In the genomic region with DNA sequence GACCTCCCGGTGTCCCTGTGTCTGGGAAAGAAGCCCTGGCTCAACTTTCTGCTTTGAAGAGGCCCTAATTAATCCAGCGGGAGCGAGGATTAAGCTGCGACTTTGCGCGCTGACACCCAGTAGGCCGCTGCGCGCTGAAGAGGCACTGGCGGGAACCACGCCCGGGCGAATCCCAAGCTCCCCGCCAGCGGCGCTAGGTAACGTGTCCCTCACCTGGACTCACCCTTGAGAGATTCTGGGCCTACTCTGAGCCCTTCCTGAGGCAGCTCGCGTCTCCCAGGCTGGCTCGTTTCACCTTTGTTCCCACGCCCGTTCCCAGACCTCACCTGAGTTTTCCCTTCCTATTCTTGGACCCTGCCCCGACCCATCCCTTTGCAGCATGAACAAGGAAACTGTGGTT, we compare ENCODE assay signal across 11 cellular contexts. TPM values are rescaled to one million over a fixed set of nuclear protein-coding genes. Genes with fewer than 3 reads are reported as not detected.
A peak's percentile ranks its signal among the peaks of the same experiment; 100 is the strongest.
DNase-seq lines count a peak whose midpoint lies in the region; ATAC-seq and TF ChIP-seq lines count a peak whose summit lies in the region.
"Had no signal": no experiment of that assay in that cellular context is flagged by ENCODE, and none has a peak within 500 bp of the region (broad histone marks: within the 10 kb centered on the region; RNA-seq: fewer than 3 reads in every experiment).

No MANE protein-coding gene starts in this region.

- no peak overlapping the region for H2BK5ac ChIP-seq in trophoblast cell (ENCODE audit: low read depth, low read length, poor library complexity)

- no peak overlapping the region for H3K9ac ChIP-seq in trophoblast cell (ENCODE audit: low read length)

- peak in 2 of 10 experiments; percentile 11 for DNase-seq in CD4-positive, alpha-beta T cell
- DNase-seq in NCI-H510A (lab: John Stamatoyannopoulos, UW) = peak; percentile 22
- peak; percentile 60 to 76 (median 62) for DNase-seq in mucosa of descending colon
- DNase-seq in trophoblast cell = no peak
- DNase-seq in adrenal gland = no peak
- DNase-seq in SW480 (ENCODE audit: low spot score) = no peak
- DNase-seq: NCI-H2081 treated with DMSO at 0.1 percent for 48 hours had no signal

- POLR2A ChIA-PET in CD4-positive, alpha-beta T cell (lab: Charles Lee) = interaction anchor here (1.0 kb wide), 1 partner anchor 181 kb away, joined by 3 read pairs; a partner anchor contains a TSS

- H3K79me1 ChIP-seq in trophoblast cell (ENCODE audit: low read length) = no peaks in the 10 kb centered on the region

- no peaks in the 10 kb centered on the region for H3K9me3 Mint-ChIP-seq in CD4-positive, alpha-beta T cell

- H3K4me1 ChIP-seq in ectodermal cell (ENCODE audit: control insufficient read depth, insufficient read depth, low read length) = no peaks in the 10 kb centered on the region
- H3K4me1 ChIP-seq in mucosa of descending colon (ENCODE audit: low read depth) = no peaks in the 10 kb centered on the region
- no peaks in the 10 kb centered on the region for H3K4me1 ChIP-seq in trophoblast cell (ENCODE audit: control insufficient read depth in 1 of 2, insufficient read depth in 2 of 2, low read length in 2 of 2)
- H3K4me1 ChIP-seq in adrenal gland (replicated peaks in 1 of 2) = no peaks in the 10 kb centered on the region

- CTCF ChIA-PET in CD4-positive, alpha-beta T cell (lab: Charles Lee) = no interaction called here

- H3K9me3 ChIP-seq in CD4-positive, alpha-beta T cell (ENCODE audit: control insufficient read depth, low read length) = no peaks in the 10 kb centered on the region
- H3K9me3 ChIP-seq in ectodermal cell (ENCODE audit: control insufficient read depth, low read length) = no peaks in the 10 kb centered on the region
- H3K9me3 ChIP-seq in mucosa of descending colon = no peaks in the 10 kb centered on the region
- peaks cover 2% of the 10 kb centered on the region for H3K9me3 ChIP-seq in trophoblast cell (ENCODE audit: insufficient read depth, low read depth, low read length)
- H3K9me3 ChIP-seq in adrenal gland (replicated peaks in 1 of 3) = no peaks in the 10 kb centered on the region

- H2AFZ ChIP-seq in trophoblast cell (ENCODE audit: insufficient read depth, low read length, poor library complexity) = no peak overlapping the region

- no peaks in the 10 kb centered on the region for H3K27me3 ChIP-seq in CD4-positive, alpha-beta T cell (ENCODE audit: control insufficient read depth, insufficient read depth, low read length)
- H3K27me3 ChIP-seq in ectodermal cell (ENCODE audit: control insufficient read depth, insufficient read depth, low read length, poor library complexity, severe bottlenecking) = no peaks in the 10 kb centered on the region
- no peaks in the 10 kb centered on the region for H3K27me3 ChIP-seq in trophoblast cell (ENCODE audit: insufficient read depth, low read length)
- H3K27me3 ChIP-seq in adrenal gland = peaks cover 30% of the 10 kb centered on the region

- 27 to 41% methylated on average over 23 of the region's 23 CpGs for WGBS in ectodermal cell, 2 experiments
- WGBS in trophoblast cell (ENCODE audit: extremely low coverage, insufficient coverage, insufficient read length) = no CpG with 5 or more reads among the region's 23 CpGs
- WGBS in adrenal gland, 4 donors = 52 to 61% (median 59%) methylated on average over 6 to 23 of the region's 23 CpGs

- no peak overlapping the region for H2AK5ac ChIP-seq in trophoblast cell (ENCODE audit: low read length)

- no peaks in the 10 kb centered on the region for H3K36me3 ChIP-seq in ectodermal cell (ENCODE audit: control insufficient read depth, insufficient read depth, low read length)
- no peaks in the 10 kb centered on the region for H3K36me3 ChIP-seq in mucosa of descending colon (ENCODE audit: low read depth)
- peaks cover 0 to 2% of the 10 kb centered on the region in 2 experiments for H3K36me3 ChIP-seq in trophoblast cell (ENCODE audit: control insufficient read depth in 1 of 2, insufficient read depth in 2 of 2, low read length in 2 of 2)
- no peaks in the 10 kb centered on the region for H3K36me3 ChIP-seq in adrenal gland (replicated peaks in 1 of 2)

- H3K4me3 ChIP-seq in ectodermal cell (ENCODE audit: insufficient read depth, low read depth, low read length) (peak overlapping the region; percentile 29), mucosa of descending colon (no peak overlapping the region), trophoblast cell (ENCODE audit: low read depth, low read length) (no peak overlapping the region), adrenal gland (no peak overlapping the region)
- H3K4me3 ChIP-seq: SK-N-MC had no signal

- H3K23ac ChIP-seq in trophoblast cell (ENCODE audit: low read length) = no peak overlapping the region

- no peak for TF ChIP-seq POLR2A in adrenal gland (IDR thresholded peaks at IDR 0.05)

- no peaks in the 10 kb centered on the region for H3K79me2 ChIP-seq in trophoblast cell (ENCODE audit: control insufficient read depth, insufficient read depth, low read length, poor library complexity)

- H3K36me3 Mint-ChIP-seq in CD4-positive, alpha-beta T cell (ENCODE audit: low read depth) = no peaks in the 10 kb centered on the region

- H4K8ac ChIP-seq in trophoblast cell (ENCODE audit: low read depth, low read length) = no peak overlapping the region

- H2BK120ac ChIP-seq in trophoblast cell (ENCODE audit: insufficient read depth, low read length, poor library complexity) = no peak overlapping the region

- H4K12ac ChIP-seq in trophoblast cell (ENCODE audit: low read depth, low read length) = no peak overlapping the region

- H4K91ac ChIP-seq in trophoblast cell (ENCODE audit: low read depth, low read length) = no peak overlapping the region

- TF ChIP-seq CTCF in CD4-positive, alpha-beta T cell (IDR thresholded peaks at IDR 0.05) = no peak
- TF ChIP-seq CTCF in mucosa of descending colon (IDR thresholded peaks at IDR 0.05) = no peak
- no peak for TF ChIP-seq CTCF in adrenal gland (IDR thresholded peaks at IDR 0.05)

- H2BK12ac ChIP-seq in trophoblast cell (ENCODE audit: low read length) = no peak overlapping the region

- H3K14ac ChIP-seq in trophoblast cell (ENCODE audit: low read length) = no peak overlapping the region

- H3K27ac ChIP-seq in CD4-positive, alpha-beta T cell (ENCODE audit: low read depth, low read length) = no peak overlapping the region
- H3K27ac ChIP-seq in ectodermal cell (ENCODE audit: insufficient read depth, low read depth, low read length, poor library complexity, severe bottlenecking) (no peak overlapping the region), trophoblast cell (ENCODE audit: low read depth, low read length) (no peak overlapping the region), adrenal gland (no peak overlapping the region)
- H3K27ac ChIP-seq: SK-N-MC had no signal

- no peak overlapping the region for H3K4ac ChIP-seq in trophoblast cell (ENCODE audit: low read depth, low read length)

- peaks cover 10% of the 10 kb centered on the region for H3K4me1 Mint-ChIP-seq in CD4-positive, alpha-beta T cell (ENCODE audit: low read depth)

- intact Hi-C loops in CD4-positive, alpha-beta T cell (cut with DNase I, micrococcal nuclease) = no loop called here
- intact Hi-C loops in mucosa of descending colon (cut with DNase I, micrococcal nuclease) = no loop called here
- intact Hi-C loops in adrenal gland (cut with DNase I) = no loop called here

- H3K4me3 Mint-ChIP-seq in CD4-positive, alpha-beta T cell = peak overlapping the region; percentile 84

- H3K18ac ChIP-seq in trophoblast cell (ENCODE audit: low read length) = no peak overlapping the region

- no peak overlapping the region for H3K4me2 ChIP-seq in trophoblast cell (ENCODE audit: low read length)

- H3K27me3 Mint-ChIP-seq in CD4-positive, alpha-beta T cell = no peaks in the 10 kb centered on the region

- peak overlapping the region; percentile 30 for H3K27ac Mint-ChIP-seq in CD4-positive, alpha-beta T cell

- ATAC-seq in CD4-positive, alpha-beta T cell (ENCODE audit: poor library complexity) = no peak
- ATAC-seq in mucosa of descending colon = peak; percentile 93
- no peak for ATAC-seq in GM21390 (IDR thresholded peaks at IDR 0.05; ENCODE audit: unreplicated experiment)

RNA-seq across cellular contexts. Expression of a gene that starts 0.6 kb away (rescaled TPM):
- under 1 TPM; 0.52 to 0.70 TPM for total RNA-seq in CD4-positive, alpha-beta T cell
- polyA plus RNA-seq in ectodermal cell (2013, experiment 1 of 4) = 0.17 TPM
- polyA plus RNA-seq in ectodermal cell (2013, experiment 2 of 4) = 0.18 TPM
- polyA plus RNA-seq in ectodermal cell (2013, experiment 3 of 4) = 0.11 TPM
- polyA plus RNA-seq in ectodermal cell (2013, experiment 4 of 4) = not detected
- 1 to 10 TPM; 1.6 to 2.5 (median 2.1) TPM for total RNA-seq in mucosa of descending colon
- polyA plus RNA-seq in trophoblast cell (2013) = not detected in 2 replicates
- total RNA-seq in adrenal gland = under 1 TPM in 2 of 8 donors, not detected in 6; under 0.01 to 0.47 TPM
- polyA plus RNA-seq in adrenal gland = under 1 TPM; 0.03 to 0.16 (median 0.04) TPM
- total RNA-seq: HT-29 had no signal

Comparison
In these comparisons a context has a peak if more than half of its experiments do, and no peak if none do; other contexts are left out.
1. DNase-seq: peak in NCI-H510A (single experiment) and mucosa of descending colon (3 of 3); none in trophoblast cell (0 of 2), adrenal gland (0 of 7) and SW480 (single experiment).